In the genomic region with DNA sequence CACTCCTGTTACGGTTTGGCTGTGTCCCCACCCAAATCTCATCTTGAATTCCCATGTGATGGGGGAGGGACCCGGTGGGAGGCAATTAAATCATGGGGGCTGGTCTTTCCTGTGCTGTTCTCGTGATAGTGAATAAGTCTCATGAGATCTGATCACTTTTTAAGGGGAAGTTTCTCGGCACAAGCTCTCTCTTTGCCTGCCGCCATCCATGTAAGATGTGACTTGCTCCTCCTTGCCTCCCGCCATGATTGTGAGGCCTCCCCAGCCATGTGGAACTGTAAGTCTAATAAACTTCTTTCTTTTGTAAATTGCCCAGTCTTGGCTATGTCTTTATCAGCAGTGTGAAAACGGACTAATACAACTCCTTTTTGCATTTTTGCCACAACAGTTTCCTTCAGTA, we compare ENCODE assay signal across 1 cellular context. TPM values are rescaled to one million over a fixed set of nuclear protein-coding genes. Genes with fewer than 3 reads are reported as not detected.
"Had no signal": no experiment of that assay in that cellular context is flagged by ENCODE, and none has a peak within 500 bp of the region (broad histone marks: within the 10 kb centered on the region; RNA-seq: fewer than 3 reads in every experiment).

No MANE protein-coding gene starts in this region.

RNA-seq across cellular contexts. Expression of gene TCP10L, which starts 54.5 kb away (rescaled TPM):
- total RNA-seq: esophagus mucosa had no signal
